ENCODE assay signal across 8 cellular contexts in genomic region chr1:244970236-244970652, GRCh38.
DNase-seq lines count a peak whose midpoint lies in the region; ATAC-seq and TF ChIP-seq lines count a peak whose summit lies in the region.

No MANE protein-coding gene starts in this region.

- peaks cover 20% of the 10 kb centered on the region for H3K4me1 ChIP-seq in CD4-positive, alpha-beta memory T cell (ENCODE audit: insufficient read depth, low read length)
- H3K4me1 ChIP-seq in esophagus squamous epithelium (peaks cover 0 to 30% (median 9%) of the 10 kb centered on the region in 3 donors), upper lobe of left lung (peaks cover 14 to 21% (median 18%) of the 10 kb centered on the region in 4 donors)

- H3F3A ChIP-seq in neural cell (ENCODE audit: insufficient read depth, low read length, poor library complexity, severe bottlenecking): no peaks in the 10 kb centered on the region

- peaks cover 0 to 13% of the 10 kb centered on the region in 2 donors for H3K36me3 Mint-ChIP-seq in CD4-positive, alpha-beta memory T cell

- H3K4me1 Mint-ChIP-seq in CD4-positive, alpha-beta memory T cell: peaks cover 12 to 31% (median 18%) of the 10 kb centered on the region in 4 donors

- no peaks in the 10 kb centered on the region for H4K20me1 ChIP-seq in neural cell (ENCODE audit: insufficient read depth)

- H3K9me3 Mint-ChIP-seq in CD4-positive, alpha-beta memory T cell: peaks cover 0 to 5% (median 0%) of the 10 kb centered on the region in 8 donors

- H3K4me3 Mint-ChIP-seq in CD4-positive, alpha-beta memory T cell: peak overlapping the region; percentile 92 to 98 (median 96)

- H3K27ac Mint-ChIP-seq in CD4-positive, alpha-beta memory T cell: peak overlapping the region; percentile 98 to 100 (median 99)

- no peaks in the 10 kb centered on the region for H3K36me3 ChIP-seq in CD4-positive, alpha-beta memory T cell (ENCODE audit: insufficient read depth, low read length)
- H3K36me3 ChIP-seq in esophagus squamous epithelium (no peaks in the 10 kb centered on the region), neural cell (ENCODE audit: insufficient read depth, low read length) (no peaks in the 10 kb centered on the region), upper lobe of left lung (no peaks in the 10 kb centered on the region)

- 0% methylated on average over 8 of the region's 49 CpGs; no CpG with 5 or more reads in 1 of the 2 donors for WGBS in esophagus squamous epithelium, 2 donors
- WGBS in upper lobe of left lung, 2 donors: 0 to 2% methylated on average over 17 to 20 of the region's 49 CpGs

- peak overlapping the region; percentile 74 for H2AFZ ChIP-seq in neural cell (ENCODE audit: low read depth, low read length)

- TF ChIP-seq POLR2A in esophagus squamous epithelium (IDR thresholded peaks at IDR 0.05): peak in 1 of 4 donors; percentile 88
- peak in 2 of 4 donors; percentile 41 to 85 for TF ChIP-seq POLR2A in upper lobe of left lung (IDR thresholded peaks at IDR 0.05)

- peak overlapping the region; percentile 100 for H3K27ac ChIP-seq in CD4-positive, alpha-beta memory T cell (ENCODE audit: low read depth, low read length)
- H3K27ac ChIP-seq in esophagus squamous epithelium: peak overlapping the region; percentile 99 to 100 (median 100)
- H3K27ac ChIP-seq in neural cell (ENCODE audit: low read length): peak overlapping the region; percentile 100
- peak overlapping the region; percentile 99 to 100 (median 100) for H3K27ac ChIP-seq in upper lobe of left lung

- TF ChIP-seq EP300 in neural cell (conservative IDR thresholded peaks at IDR 0.05; ENCODE audit: poor library complexity, severe bottlenecking) (no peak), upper lobe of left lung (IDR thresholded peaks at IDR 0.05) (no peak)

- CTCF ChIA-PET in CD4-positive, alpha-beta memory T cell (lab: Charles Lee; ENCODE audit: partially characterized antibody): interaction anchor here (0.6 to 4.3 kb wide), 6 partner anchors 11 to 169 kb away, joined by 4 to 30 read pairs (median 6); partner anchors contain the start of gene HNRNPU

- TF ChIP-seq RAD21 in neural cell (conservative IDR thresholded peaks at IDR 0.05): no peak

- no peaks in the 10 kb centered on the region for H3K27me3 ChIP-seq in CD4-positive, alpha-beta memory T cell (ENCODE audit: insufficient read depth, low read length)
- no peaks in the 10 kb centered on the region for H3K27me3 ChIP-seq in esophagus squamous epithelium
- H3K27me3 ChIP-seq in neural cell (ENCODE audit: insufficient read depth, low read depth, low read length): no peaks in the 10 kb centered on the region
- H3K27me3 ChIP-seq in upper lobe of left lung: no peaks in the 10 kb centered on the region

- no peaks in the 10 kb centered on the region for H3K9me2 ChIP-seq in neural cell (ENCODE audit: insufficient read depth, low read length)

- intact Hi-C loops in CD4-positive, alpha-beta memory T cell (cut with micrococcal nuclease): loop anchor here (1.0 to 5.0 kb wide), 10 partner anchors 51 to 1961 kb away; partner anchors contain the start of genes AHCTF1, CNST, HNRNPU and TFB2M
- intact Hi-C loops in esophagus squamous epithelium (cut with DNase I): loop anchor here (5.0 kb wide), 1 partner anchor 108 kb away; the partner anchor contains the start of gene HNRNPU

- peak overlapping the region; percentile 66 to 85 for H3K4me3 ChIP-seq in CD4-positive, alpha-beta memory T cell (ENCODE audit: low read length in 2 of 2)
- H3K4me3 ChIP-seq in esophagus squamous epithelium: peak overlapping the region; percentile 70 to 94 (median 80)
- peak overlapping the region; percentile 85 for H3K4me3 ChIP-seq in neural cell (ENCODE audit: low read length)
- H3K4me3 ChIP-seq in upper lobe of left lung: peak overlapping the region; percentile 66 to 83 (median 75)

- H3K9me3 ChIP-seq in CD4-positive, alpha-beta memory T cell (ENCODE audit: control insufficient read depth in 1 of 2, low read length in 2 of 2): no peaks in the 10 kb centered on the region
- no peaks in the 10 kb centered on the region for H3K9me3 ChIP-seq in esophagus squamous epithelium
- no peaks in the 10 kb centered on the region for H3K9me3 ChIP-seq in neural cell (ENCODE audit: low read length)
- no peaks in the 10 kb centered on the region for H3K9me3 ChIP-seq in upper lobe of left lung

- H3K9ac ChIP-seq in neural cell (ENCODE audit: low read length): peak overlapping the region; percentile 99

- no peak overlapping the region for H3K4me2 ChIP-seq in neural cell (ENCODE audit: low read length)

- DNase-seq in CD4-positive, alpha-beta memory T cell: peak in 3 of 5 donors; percentile 83 to 86 (median 85)
- peak; percentile 53 to 83 for DNase-seq in NCI-H526 (lab: John Stamatoyannopoulos, UW)
- peak; percentile 28 to 39 for DNase-seq in activated CD8-positive, alpha-beta memory T cell treated with anti-CD3 and anti-CD28 coated beads for 4 hours (ENCODE audit: low read depth in 2 of 2)
- peak; percentile 41 for DNase-seq in esophagus squamous epithelium (lab: John Stamatoyannopoulos, UW)
- DNase-seq in upper lobe of left lung: peak; percentile 74 to 94

- POLR2A ChIA-PET in CD4-positive, alpha-beta memory T cell (lab: Charles Lee; ENCODE audit: partially characterized antibody): interaction anchor here (1.0 to 9.3 kb wide), 17 partner anchors 10 to 1715 kb away, joined by 3 to 356 read pairs (median 6); partner anchors contain the start of genes ADSS2, CATSPERE, CEP170 and COX20

- peak; percentile 64 for ATAC-seq in GM19397 (IDR thresholded peaks at IDR 0.05; ENCODE audit: unreplicated experiment)
- peak; percentile 49 for ATAC-seq in HG03457 (IDR thresholded peaks at IDR 0.05; ENCODE audit: unreplicated experiment)
- peak; percentile 82 to 83 for ATAC-seq in upper lobe of left lung (ENCODE audit: low FRiP score in 2 of 2)

- TF ChIP-seq CTCF in esophagus squamous epithelium (IDR thresholded peaks at IDR 0.05) (no peak), neural cell (IDR thresholded peaks at IDR 0.05; ENCODE audit: poor library complexity, severe bottlenecking) (no peak), upper lobe of left lung (IDR thresholded peaks at IDR 0.05) (no peak)

- H3K27me3 Mint-ChIP-seq in CD4-positive, alpha-beta memory T cell: no peaks in the 10 kb centered on the region

- H3K79me2 ChIP-seq in neural cell (replicated peaks; ENCODE audit: insufficient read depth, low read length): peaks cover 21% of the 10 kb centered on the region

TF ChIP-seq in neural cell, 6 proteins besides CTCF, POLR2A, EP300 and RAD21:
- TF ChIP-seq POLR2AphosphoS5 (IDR thresholded peaks at IDR 0.05) (peak; percentile 68), MXI1 (conservative IDR thresholded peaks at IDR 0.05; ENCODE audit: poor library complexity, severe bottlenecking) (no peak)

Comparison
In these comparisons a context has a peak if more than half of its experiments do, and no peak if none do; other contexts are left out.
1. Peak in every context shown above with its lines: DNase-seq, ATAC-seq, H3K4me3 ChIP-seq and H3K27ac ChIP-seq.
2. DNase-seq: peak in every context shown above with its lines; median percentile 85 in CD4-positive, alpha-beta memory T cell; 84 in upper lobe of left lung; 68 in NCI-H526; 41 in esophagus squamous epithelium; 34 in activated CD8-positive, alpha-beta memory T cell treated with anti-CD3 and anti-CD28 coated beads for 4 hours.